Comparison of ENCODE assay signal across 11 cellular contexts in the genomic region with DNA sequence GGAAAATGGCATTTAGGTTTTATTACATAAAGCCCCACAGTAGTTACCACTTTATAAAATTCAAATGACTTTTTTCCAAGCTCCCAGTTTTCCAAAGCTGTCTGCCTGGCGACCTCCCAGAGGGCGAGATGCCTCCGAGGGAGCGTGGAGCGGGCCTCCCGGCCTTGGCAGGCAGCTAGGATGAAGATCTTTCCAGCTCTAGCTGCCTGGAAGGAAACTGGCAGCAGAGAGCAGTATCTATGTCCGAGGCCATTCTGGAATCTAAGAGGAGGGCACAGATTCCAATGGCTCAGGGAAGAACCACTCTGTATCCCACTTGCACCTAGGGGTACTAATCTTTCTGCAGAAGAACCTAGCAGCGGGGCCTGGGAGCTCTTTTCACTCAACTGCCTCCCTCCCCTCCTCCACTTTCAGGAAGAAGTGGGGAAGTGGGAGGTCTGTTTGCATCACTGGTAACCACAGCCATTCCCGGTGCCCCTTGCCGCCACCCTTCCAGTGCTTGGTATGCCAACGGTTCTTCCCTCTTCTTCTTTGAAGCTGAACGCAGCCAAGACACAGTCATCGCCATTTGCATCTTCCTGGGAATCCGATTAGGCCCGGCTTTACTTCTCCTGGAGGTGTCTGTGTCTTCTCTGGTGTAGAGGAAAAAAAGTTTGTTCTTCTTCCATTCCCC. TPM values are rescaled to one million over a fixed set of nuclear protein-coding genes. Genes with fewer than 3 reads are reported as not detected.
DNase-seq lines count a peak whose midpoint lies in the region; ATAC-seq, FAIRE-seq and TF ChIP-seq lines count a peak whose summit lies in the region.
"Had no signal": no experiment of that assay in that cellular context is flagged by ENCODE, and none has a peak within 500 bp of the region (broad histone marks: within the 10 kb centered on the region; RNA-seq: fewer than 3 reads in every experiment).

No MANE protein-coding gene starts in this region.

- H3K4me3 Mint-ChIP-seq in CD14-positive monocyte, result peak overlapping the region; percentile 56 to 78
- H3K4me3 Mint-ChIP-seq: CD8-positive, alpha-beta T cell had no signal

- H2BK15ac ChIP-seq in H1 (ENCODE audit: low read length), result no peak overlapping the region

- H3K23me2 ChIP-seq in H1 (ENCODE audit: low read depth, low read length), result no peaks in the 10 kb centered on the region

- no peak for TF ChIP-seq EP300 in H1 (IDR thresholded peaks at IDR 0.05; ENCODE audit: borderline replicate concordance in 1 of 2, low read depth in 2 of 2, low read length in 2 of 2)

- H3K4me1 ChIP-seq in H1 (replicated peaks in 1 of 4; ENCODE audit: control insufficient read depth in 3 of 4, insufficient read depth in 4 of 4, low read length in 3 of 4) (peaks cover 0 to 11% (median 3%) of the 10 kb centered on the region in 4 experiments; a peak in 4 of 7 replicates), muscle layer of duodenum (ENCODE audit: control insufficient read depth in 1 of 2, insufficient read depth in 2 of 2, low read length in 2 of 2) (peaks cover 0 to 11% of the 10 kb centered on the region in 2 donors), foreskin keratinocyte (no peaks in the 10 kb centered on the region)

- H3K23ac ChIP-seq in H1 (ENCODE audit: insufficient read length), result no peak overlapping the region

- H3K4me2 ChIP-seq in H1 (ENCODE audit: insufficient read depth in 1 of 2, low read depth in 2 of 2, low read length in 2 of 2), result no peak overlapping the region

- H2BK20ac ChIP-seq in H1 (ENCODE audit: low read length), result no peak overlapping the region

- H2AK5ac ChIP-seq in H1 (ENCODE audit: low read depth, low read length), result no peak overlapping the region

- no peak for TF ChIP-seq RAD21 in H1 (IDR thresholded peaks at IDR 0.05 in 1 of 2, conservative IDR thresholded peaks at IDR 0.05 in 1 of 2; ENCODE audit: low read depth in 2 of 2, low read length in 2 of 2)

- H3K4me1 Mint-ChIP-seq in CD14-positive monocyte, result peaks cover 71% of the 10 kb centered on the region

- H4K91ac ChIP-seq in H1 (replicated peaks; ENCODE audit: insufficient read length, low read length), result no peak overlapping the region

- H4K20me1 ChIP-seq in H1 (replicated peaks in 1 of 2; ENCODE audit: control insufficient read depth in 1 of 2, insufficient read depth in 2 of 2, low read length in 2 of 2), result no peaks in the 10 kb centered on the region

- no peak for FAIRE-seq in H1 (lab: Jason Lieb, UNC)
- FAIRE-seq in GM12892 (lab: Jason Lieb, UNC), result no peak

- H3K9me3 Mint-ChIP-seq in CD14-positive monocyte, result peaks cover 0 to 2% (median 0%) of the 10 kb centered on the region in 7 donors
- H3K9me3 Mint-ChIP-seq: CD8-positive, alpha-beta T cell had no signal

- no peak overlapping the region for H2BK5ac ChIP-seq in H1 (ENCODE audit: low read depth, low read length)

- DNase-seq in CD14-positive monocyte (ENCODE audit: low spot score) (peak; percentile 46), MG63 (peak; percentile 68), H1 (ENCODE audit: low read depth in 1 of 2, low spot score in 2 of 2) (no peak), foreskin keratinocyte (no peak), HuH-7 (ENCODE audit: low spot score) (no peak), GM12892 (ENCODE audit: insufficient read length) (no peak)
- DNase-seq: activated T-cell treated with anti-CD3 and anti-CD28 coated beads for 4 hours; CD8-positive, alpha-beta T cell; retina had no signal

- H3K9ac ChIP-seq in H1 (replicated peaks in 1 of 4; ENCODE audit: extremely low read depth in 1 of 4, low read depth in 3 of 4, low read length in 3 of 4), result no peak overlapping the region

- no peaks in the 10 kb centered on the region for H3K79me2 ChIP-seq in H1 (ENCODE audit: control insufficient read depth in 1 of 2, insufficient read depth in 2 of 2, low read length in 2 of 2)

- 82% methylated on average over 14 of the region's 15 CpGs; no CpG with 5 or more reads in 1 of the 2 experiments for WGBS in H1 (ENCODE audit: extremely low coverage in 1 of 2, insufficient coverage in 1 of 2, insufficient read length in 1 of 2, insufficient replicate concordance in 2 of 2, low coverage in 1 of 2, low lambda C conversion rate in 2 of 2, missing lambda C conversion rate in 1 of 2), 2 experiments

- H3K79me1 ChIP-seq in H1 (ENCODE audit: low read depth, low read length), result no peaks in the 10 kb centered on the region; the same call in 1 of the 2 replicates

- H3K27me3 Mint-ChIP-seq in CD14-positive monocyte (ENCODE audit: low read depth in 3 of 3), result peaks cover 0 to 3% (median 2%) of the 10 kb centered on the region in 3 donors

- no peak overlapping the region for H2BK12ac ChIP-seq in H1 (ENCODE audit: low read depth, low read length)

- H3K14ac ChIP-seq in H1 (ENCODE audit: insufficient read length), result no peak overlapping the region

- H3K36me3 ChIP-seq in MG63 (no peaks in the 10 kb centered on the region), H1 (ENCODE audit: control insufficient read depth in 2 of 4, insufficient read depth in 4 of 4, low read length in 3 of 4) (no peaks in the 10 kb centered on the region), muscle layer of duodenum (ENCODE audit: control insufficient read depth in 1 of 2, insufficient read depth in 2 of 2, low read length in 2 of 2) (no peaks in the 10 kb centered on the region)

- no peak overlapping the region for H4K8ac ChIP-seq in H1 (ENCODE audit: extremely low read depth, insufficient read depth, low read length)

- H3K9me3 ChIP-seq in MG63 (no peaks in the 10 kb centered on the region), H1 (ENCODE audit: insufficient read depth in 2 of 2, low read depth in 1 of 2, low read length in 1 of 2) (no peaks in the 10 kb centered on the region), muscle layer of duodenum (ENCODE audit: control insufficient read depth in 1 of 2, low read length in 2 of 2) (no peaks in the 10 kb centered on the region)

- ATAC-seq in foreskin keratinocyte (no peak), HG03045 (IDR thresholded peaks at IDR 0.05; ENCODE audit: unreplicated experiment) (no peak)
- ATAC-seq: CD8-positive, alpha-beta T cell had no signal

- intact Hi-C loops in CD14-positive monocyte (cut with micrococcal nuclease), result loop anchor here in 1 of 2 donors (5.0 kb wide), 1 partner anchor 44 kb away; no protein-coding TSS in a partner anchor

- H3K27ac Mint-ChIP-seq in CD14-positive monocyte, result peak overlapping the region; percentile 87 to 97 (median 95)
- H3K27ac Mint-ChIP-seq: CD8-positive, alpha-beta T cell had no signal

- H3K4me3 ChIP-seq in MG63, result no peak overlapping the region
- H3K4me3 ChIP-seq in H1 (ENCODE audit: extremely low read depth in 1 of 4, insufficient read depth in 2 of 4, low read depth in 3 of 4, low read length in 4 of 4), result no peak overlapping the region
- peak overlapping the region in 1 of 2 donors; percentile 23 for H3K4me3 ChIP-seq in muscle layer of duodenum (ENCODE audit: low read depth in 1 of 2, low read length in 2 of 2)

- H4K5ac ChIP-seq in H1 (ENCODE audit: insufficient read length, low read depth, low read length), result no peak overlapping the region

- H3K36me3 Mint-ChIP-seq in CD14-positive monocyte, result no peaks in the 10 kb centered on the region
- H3K36me3 Mint-ChIP-seq: CD8-positive, alpha-beta T cell had no signal

- CTCF ChIA-PET in H1 (lab: Charles Lee; ENCODE audit: partially characterized antibody), result interaction anchor here (0.6 to 1.2 kb wide), 3 partner anchors 82 to 187 kb away, joined by 3 to 4 read pairs (median 3); no protein-coding TSS in a partner anchor

- H2BK120ac ChIP-seq in H1 (replicated peaks; ENCODE audit: low read depth, low read length), result no peak overlapping the region

- no peak overlapping the region for H3K56ac ChIP-seq in H1 (replicated peaks; ENCODE audit: insufficient read length, low read depth, low read length)

- POLR2A ChIA-PET in H1 (lab: Charles Lee; ENCODE audit: partially characterized antibody), result interaction anchor here (1.1 kb wide), 1 partner anchor 45 kb away, joined by 3 read pairs; no protein-coding TSS in a partner anchor

- H2AFZ ChIP-seq in H1 (ENCODE audit: low read length), result peak overlapping the region; percentile 28

- TF ChIP-seq POLR2A in H1 (IDR thresholded peaks at IDR 0.05; ENCODE audit: control extremely low read depth in 1 of 2, low read depth in 2 of 2, low read length in 2 of 2) (no peak), GM12892 (IDR thresholded peaks at IDR 0.05; ENCODE audit: low read depth, low read length) (no peak)

- H3K27me3 ChIP-seq in MG63 (no peaks in the 10 kb centered on the region), H1 (replicated peaks in 1 of 4; ENCODE audit: control insufficient read depth in 3 of 4, extremely low read depth in 1 of 4, insufficient read depth in 3 of 4, low read length in 3 of 4) (no peaks in the 10 kb centered on the region), muscle layer of duodenum (ENCODE audit: low read depth, low read length) (no peaks in the 10 kb centered on the region), foreskin keratinocyte (peaks cover 11% of the 10 kb centered on the region)

- H3K4ac ChIP-seq in H1 (replicated peaks; ENCODE audit: insufficient read length, low read depth, low read length), result no peak overlapping the region

- H3K27ac ChIP-seq in H1 (ENCODE audit: low read depth, low read length) (no peak overlapping the region), muscle layer of duodenum (ENCODE audit: low read length) (peak overlapping the region; percentile 23), foreskin keratinocyte (no peak overlapping the region)

- no peak for TF ChIP-seq CTCF in CD14-positive monocyte (IDR thresholded peaks at IDR 0.05)
- TF ChIP-seq CTCF in H1 (IDR thresholded peaks at IDR 0.05; ENCODE audit: control extremely low read depth in 1 of 3, insufficient read depth in 1 of 3, low read depth in 1 of 3, low read length in 3 of 3), result no peak
- no peak for TF ChIP-seq CTCF in foreskin keratinocyte (conservative IDR thresholded peaks at IDR 0.05)

- no peak overlapping the region; the same call in 1 of the 2 replicates for H3K18ac ChIP-seq in H1 (ENCODE audit: extremely low read depth, low read length)

TF ChIP-seq in H1, 55 proteins besides CTCF, POLR2A, EP300 and RAD21:
- TF ChIP-seq BRCA1 (IDR thresholded peaks at IDR 0.05; ENCODE audit: low read depth, low read length) (no peak), TEAD4 (IDR thresholded peaks at IDR 0.05; ENCODE audit: low read depth, low read length) (peak; percentile 24; the same call in 1 of the 2 replicates)

RNA-seq across cellular contexts. Expression of gene RBPJ, which starts 47.4 kb away (rescaled TPM):
- polyA plus RNA-seq in CD14-positive monocyte (100 to 1,000 TPM; 128 to 177 TPM), H1 (2011; rRNA removed) (58.2 and 65.5 TPM in 2 replicates), foreskin keratinocyte (14.3 and 14.7 TPM in 2 replicates)
- total RNA-seq in MG63 (2014; rRNA removed; shearing (Covaris generic); ENCODE audit: low replicate concordance), result 50.7 and 59.4 TPM in 2 replicates
- total RNA-seq in H1 (2021; fragmentation: NEBNext Ultra II Directional; extraction: Animal tissue kit (Norgen Biotek cat#: 25700)), result 202 and 217 TPM in 2 replicates
- polyA plus RNA-seq in H1 (2011; cell fraction: cytosol; rRNA removed), result 80.3 TPM
- polyA plus RNA-seq in H1 (2011; cell fraction: nucleus; rRNA removed), result 94.0 TPM
- 73.6 to 109 TPM (median 89.5 TPM) in 4 replicates for polyA plus RNA-seq in H1 (2012, experiment 1 of 2)
- polyA plus RNA-seq in H1 (2012, experiment 2 of 2), result 7.1 TPM
- polyA plus RNA-seq in H1 (2013, experiment 1 of 2), result 140 TPM
- polyA plus RNA-seq in H1 (2013, experiment 2 of 2), result 139 TPM
- polyA minus RNA-seq in H1 (2011; rRNA and poly(A)+ RNA removed), result 109 and 131 TPM in 2 replicates
- polyA minus RNA-seq in H1 (2011; cell fraction: cytosol; rRNA and poly(A)+ RNA removed), result 86.8 TPM
- 208 TPM for polyA minus RNA-seq in H1 (2011; cell fraction: nucleus; rRNA and poly(A)+ RNA removed)
- total RNA-seq in foreskin keratinocyte, result 29.3 and 31.5 TPM in 2 replicates
- 62.6 TPM for polyA plus RNA-seq in GM12892 (2012; ENCODE audit: missing spikeins)

Comparison
In these comparisons a context has a peak if more than half of its experiments do, and no peak if none do; other contexts are left out.
1. DNase-seq: peak in CD14-positive monocyte (single experiment) and MG63 (single experiment); none in H1 (0 of 2), foreskin keratinocyte (0 of 2), HuH-7 (single experiment) and GM12892 (single experiment).